Comparison of ENCODE assay signal across 12 cellular contexts in the genomic region with DNA sequence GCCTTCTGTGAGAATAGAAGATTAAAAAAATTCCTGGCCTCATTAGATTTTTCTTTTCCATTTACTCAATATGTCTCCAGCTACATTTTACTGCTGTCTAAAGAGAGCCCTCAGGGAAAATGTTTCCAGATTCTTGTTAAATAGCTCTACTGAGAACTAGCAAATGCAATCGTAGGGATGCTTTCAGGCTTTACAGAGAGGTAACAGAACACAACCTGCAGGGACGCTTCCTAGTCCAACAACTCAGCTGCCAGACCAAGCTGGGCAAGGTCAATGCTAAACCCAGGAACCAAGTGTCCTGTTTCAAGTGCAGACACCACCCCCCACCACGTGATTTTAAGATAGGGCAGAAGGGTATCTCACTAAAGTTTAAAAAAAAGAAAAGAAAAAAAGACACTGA. TPM values are rescaled to one million over a fixed set of nuclear protein-coding genes. Genes with fewer than 3 reads are reported as not detected.
DNase-seq lines count a peak whose midpoint lies in the region; ATAC-seq and TF ChIP-seq lines count a peak whose summit lies in the region.
"Had no signal": no experiment of that assay in that cellular context is flagged by ENCODE, and none has a peak within 500 bp of the region (broad histone marks: within the 10 kb centered on the region; RNA-seq: fewer than 3 reads in every experiment).

No MANE protein-coding gene starts in this region.

- H3K4me3 ChIP-seq in adrenal gland (no peak overlapping the region), upper lobe of right lung (no peak overlapping the region)
- H3K4me3 ChIP-seq in naive thymus-derived CD4-positive, alpha-beta T cell (ENCODE audit: low read length): no peak overlapping the region

- no peaks in the 10 kb centered on the region for H3K27me3 Mint-ChIP-seq in naive thymus-derived CD4-positive, alpha-beta T cell

- DNase-seq in Right ventricle myocardium superior (no peak), left cardiac atrium (no peak), adrenal gland (peak in 6 of 7 donors; percentile 61 to 75 (median 72)), upper lobe of right lung (no peak), NK-92 (lab: John Stamatoyannopoulos, UW; ENCODE audit: unreplicated experiment) (no peak), COR-L47 (lab: John Stamatoyannopoulos, UW) (no peak), D341Med (ENCODE audit: low spot score) (no peak)
- DNase-seq in naive thymus-derived CD4-positive, alpha-beta T cell: no peak
- DNase-seq: activated CD4-positive, alpha-beta T cell treated with anti-CD3 and anti-CD28 coated beads for 4 hours; NCI-H1930; NCI-H774; right cardiac atrium had no signal

- TF ChIP-seq POLR2A in adrenal gland (IDR thresholded peaks at IDR 0.05): peak in 1 of 2 donors; percentile 46

- peak overlapping the region in 3 of 10 donors; percentile 1 to 44 (median 24) for H3K4me3 Mint-ChIP-seq in naive thymus-derived CD4-positive, alpha-beta T cell

- H3K27me3 ChIP-seq in adrenal gland (no peaks in the 10 kb centered on the region), upper lobe of right lung (no peaks in the 10 kb centered on the region)
- H3K27me3 ChIP-seq in naive thymus-derived CD4-positive, alpha-beta T cell (ENCODE audit: control insufficient read depth in 2 of 2, insufficient read depth in 2 of 2, low read length in 2 of 2): no peaks in the 10 kb centered on the region

- no peak for TF ChIP-seq CTCF in adrenal gland (IDR thresholded peaks at IDR 0.05)
- TF ChIP-seq CTCF in upper lobe of right lung (IDR thresholded peaks at IDR 0.05): no peak

- H3K27ac ChIP-seq in adrenal gland (peak overlapping the region in 3 of 5 donors; percentile 52 to 69 (median 59)), upper lobe of right lung (peak overlapping the region; percentile 11)
- H3K27ac ChIP-seq in naive thymus-derived CD4-positive, alpha-beta T cell (ENCODE audit: low read depth, low read length): peak overlapping the region; percentile 38

- peak overlapping the region in 8 of 9 donors; percentile 24 to 98 (median 68) for H3K27ac Mint-ChIP-seq in naive thymus-derived CD4-positive, alpha-beta T cell

- CTCF ChIA-PET in naive thymus-derived CD4-positive, alpha-beta T cell (lab: Charles Lee): interaction anchor here (0.6 to 1.1 kb wide), 3 partner anchors 73 to 220 kb away, joined by 3 to 5 read pairs (median 4); no protein-coding TSS in a partner anchor

- POLR2A ChIA-PET in naive thymus-derived CD4-positive, alpha-beta T cell (lab: Charles Lee): interaction anchor here (2.2 kb wide), 1 partner anchor 11 kb away, joined by 7 read pairs; no protein-coding TSS in a partner anchor

- H3K36me3 ChIP-seq in adrenal gland (replicated peaks in 1 of 2) (peaks cover 0 to 21% of the 10 kb centered on the region in 2 donors), upper lobe of right lung (peaks cover 19% of the 10 kb centered on the region)
- H3K36me3 ChIP-seq in naive thymus-derived CD4-positive, alpha-beta T cell (ENCODE audit: control insufficient read depth in 2 of 3, insufficient read depth in 3 of 3, low read length in 3 of 3): peaks cover 0 to 24% (median 18%) of the 10 kb centered on the region in 3 experiments

- H3K36me3 Mint-ChIP-seq in naive thymus-derived CD4-positive, alpha-beta T cell: peaks cover 11 to 52% (median 45%) of the 10 kb centered on the region in 5 donors

- intact Hi-C loops in Right ventricle myocardium superior (cut with DNase I): no loop called here
- intact Hi-C loops in left cardiac atrium (cut with DNase I): no loop called here
- intact Hi-C loops in adrenal gland (cut with DNase I): no loop called here
- intact Hi-C loops in naive thymus-derived CD4-positive, alpha-beta T cell (cut with micrococcal nuclease): no loop called here
- intact Hi-C loops in upper lobe of right lung (cut with DNase I): no loop called here

- H3K4me1 Mint-ChIP-seq in naive thymus-derived CD4-positive, alpha-beta T cell: peaks cover 66 to 100% (median 90%) of the 10 kb centered on the region in 7 donors

- peaks cover 24 to 61% of the 10 kb centered on the region in 2 donors for H3K4me1 ChIP-seq in adrenal gland (replicated peaks in 1 of 2)
- peaks cover 56 to 66% of the 10 kb centered on the region in 2 donors for H3K4me1 ChIP-seq in naive thymus-derived CD4-positive, alpha-beta T cell (ENCODE audit: control insufficient read depth in 2 of 2, insufficient read depth in 2 of 2, low read length in 2 of 2)
- peaks cover 62% of the 10 kb centered on the region for H3K4me1 ChIP-seq in upper lobe of right lung

- WGBS in adrenal gland, 4 donors: 34 to 50% (median 41%) methylated on average over 3 of the region's 3 CpGs

- no peaks in the 10 kb centered on the region for H3K9me3 ChIP-seq in adrenal gland (replicated peaks in 1 of 3)
- H3K9me3 ChIP-seq in naive thymus-derived CD4-positive, alpha-beta T cell (ENCODE audit: control insufficient read depth in 2 of 3, low read length in 3 of 3): no peaks in the 10 kb centered on the region
- H3K9me3 ChIP-seq in upper lobe of right lung: no peaks in the 10 kb centered on the region

- H3K9me3 Mint-ChIP-seq in naive thymus-derived CD4-positive, alpha-beta T cell: no peaks in the 10 kb centered on the region

- ATAC-seq in Right ventricle myocardium superior (ENCODE audit: poor library complexity) (peak; percentile 60), left cardiac atrium (no peak), upper lobe of right lung (no peak)
- ATAC-seq in naive thymus-derived CD4-positive, alpha-beta T cell: no peak

RNA-seq across cellular contexts. Expression of a gene that starts 25.2 kb away (rescaled TPM):
- total RNA-seq in Right ventricle myocardium superior (15.0 TPM), left cardiac atrium (10 to 100 TPM; 11.9 to 16.8 TPM), adrenal gland (100 to 1,000 TPM in 1 of 8 donors, 10 to 100 TPM in 7; 49.4 to 110 (median 70.4) TPM), upper lobe of right lung (37.5 TPM)
- polyA plus RNA-seq in adrenal gland: 100 to 1,000 TPM in 1 of 3 donors, 10 to 100 TPM in 2; 26.6 to 122 (median 33.9) TPM
- total RNA-seq in naive thymus-derived CD4-positive, alpha-beta T cell: 10 to 100 TPM; 79.6 to 99.7 (median 87.0) TPM
- polyA plus RNA-seq in naive thymus-derived CD4-positive, alpha-beta T cell: 10 to 100 TPM; 78.8 to 94.7 TPM

Comparison
In these comparisons a context has a peak if more than half of its experiments do, and no peak if none do; other contexts are left out.
1. DNase-seq: peak in adrenal gland (6 of 7); none in Right ventricle myocardium superior (single experiment), left cardiac atrium (single experiment), naive thymus-derived CD4-positive, alpha-beta T cell (0 of 9), upper lobe of right lung (single experiment), NK-92 (single experiment), COR-L47 (single experiment) and D341Med (single experiment).
2. Peak in every context shown above with its lines, with median percentiles within 50 percentile points of each other: H3K27ac ChIP-seq.